In the genomic region with DNA sequence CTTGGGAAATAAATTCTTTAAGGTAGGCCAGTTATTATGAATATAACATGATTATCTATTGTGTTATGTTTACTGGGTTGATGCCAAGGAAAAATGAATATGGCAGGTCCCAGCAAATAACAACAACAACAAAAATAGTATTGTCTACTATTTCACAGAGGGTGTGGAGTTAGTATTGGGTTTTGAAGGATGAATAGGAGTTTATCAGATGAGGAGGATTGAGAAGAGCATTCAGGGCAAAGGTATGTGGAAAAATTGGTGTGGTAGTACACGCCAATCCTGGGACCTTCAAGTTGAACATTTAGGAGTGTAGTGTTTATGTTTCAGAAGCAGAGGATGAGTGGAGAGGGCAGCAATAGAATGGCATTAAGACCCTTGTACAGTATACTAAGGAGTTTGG, we compare ENCODE assay signal across 7 cellular contexts.
"Had no signal": no experiment of that assay in that cellular context is flagged by ENCODE, and none has a peak within 500 bp of the region (broad histone marks: within the 10 kb centered on the region; RNA-seq: fewer than 3 reads in every experiment).

No MANE protein-coding gene starts in this region.

- H3K4me1 Mint-ChIP-seq: IgD-negative memory B cell had no signal

- DNase-seq: IMR-90, KBM-7, KG1 had no signal

- H3K9me3 Mint-ChIP-seq: IgD-negative memory B cell had no signal

- ATAC-seq: HepG2, K562 had no signal

- H3K27ac ChIP-seq: HL-60 had no signal

- H3K4me3 Mint-ChIP-seq: IgD-negative memory B cell had no signal

- H3K27ac Mint-ChIP-seq: IgD-negative memory B cell had no signal

- H3K27me3 Mint-ChIP-seq: IgD-negative memory B cell had no signal

- H3K4me3 ChIP-seq: K562 had no signal
